In genomic region chr3:31980530-31981205, GRCh38 we compare ENCODE assay signal across 8 cellular contexts. TPM values are rescaled to one million over a fixed set of nuclear protein-coding genes. Genes with fewer than 3 reads are reported as not detected.
DNase-seq lines count a peak whose midpoint lies in the region; ATAC-seq and TF ChIP-seq lines count a peak whose summit lies in the region.

No MANE protein-coding gene starts in this region.

- H3K36me3 ChIP-seq in vagina, result no peaks in the 10 kb centered on the region

- H3K4me1 Mint-ChIP-seq in activated T-cell treated with anti-CD3 and anti-CD28 coated beads, Interleukin-2, amount 50 U/mL, for 4 hours (ENCODE audit: low read depth), result peaks cover 28% of the 10 kb centered on the region
- H3K4me1 Mint-ChIP-seq in neural crest cell, result peaks cover 13% of the 10 kb centered on the region

- peak overlapping the region; percentile 98 for H3K4me3 ChIP-seq in fibroblast of villous mesenchyme (ENCODE audit: low read depth, low read length)
- H3K4me3 ChIP-seq in vagina, result peak overlapping the region; percentile 78 to 89

- H3K9me3 Mint-ChIP-seq in activated T-cell treated with anti-CD3 and anti-CD28 coated beads, Interleukin-2, amount 50 U/mL, for 4 hours, result no peaks in the 10 kb centered on the region
- no peaks in the 10 kb centered on the region for H3K9me3 Mint-ChIP-seq in neural crest cell

- no peak for TF ChIP-seq POLR2A in vagina (IDR thresholded peaks at IDR 0.05)

- no peak overlapping the region for H3K27ac Mint-ChIP-seq in neural crest cell (ENCODE audit: unreplicated experiment)

- no peaks in the 10 kb centered on the region for H3K36me3 Mint-ChIP-seq in activated T-cell treated with anti-CD3 and anti-CD28 coated beads, Interleukin-2, amount 50 U/mL, for 4 hours (ENCODE audit: insufficient read depth)
- H3K36me3 Mint-ChIP-seq in neural crest cell (ENCODE audit: low read depth), result peaks cover 3% of the 10 kb centered on the region

- TF ChIP-seq CTCF in fibroblast of villous mesenchyme (IDR thresholded peaks at IDR 0.05; ENCODE audit: insufficient read depth, low read depth, low read length), result no peak
- peak; percentile 21 for TF ChIP-seq CTCF in neural crest cell (conservative IDR thresholded peaks at IDR 0.05)
- TF ChIP-seq CTCF in vagina (IDR thresholded peaks at IDR 0.05), result no peak

- no peaks in the 10 kb centered on the region for H3K27me3 ChIP-seq in vagina

- H3K4me1 ChIP-seq in vagina, result peaks cover 22% of the 10 kb centered on the region

- peak overlapping the region; percentile 90 for H3K27ac ChIP-seq in vagina

- intact Hi-C loops in vagina (cut with DNase I), result no loop called here

- no peaks in the 10 kb centered on the region for H3K9me3 ChIP-seq in vagina

- H3K4me3 Mint-ChIP-seq in activated T-cell treated with anti-CD3 and anti-CD28 coated beads, Interleukin-2, amount 50 U/mL, for 4 hours, result peak overlapping the region; percentile 79
- H3K4me3 Mint-ChIP-seq in neural crest cell, result peak overlapping the region; percentile 85

- peak; percentile 50 for ATAC-seq in HG02759 (IDR thresholded peaks at IDR 0.05; ENCODE audit: unreplicated experiment)
- peak; percentile 52 to 53 for ATAC-seq in activated T-cell treated with anti-CD3 and anti-CD28 coated beads, Interleukin-2, amount 50 U/mL, for 4 hours

- DNase-seq in ELF-1 (ENCODE audit: low read depth, low spot score), result peak; percentile 86
- DNase-seq in NCI-H774 (lab: John Stamatoyannopoulos, UW), result peak; percentile 34
- DNase-seq in activated T-cell treated with anti-CD3 and anti-CD28 coated beads, Interleukin-2, amount 50 U/mL, for 4 hours, result peak; percentile 18
- DNase-seq in fibroblast of villous mesenchyme (ENCODE audit: low read depth), result peak; percentile 65
- DNase-seq in neural crest cell (ENCODE audit: low read depth, low spot score), result peak; percentile 41
- no peak for DNase-seq in vagina (ENCODE audit: extremely low spot score in 2 of 2)
- no peak for DNase-seq in NCI-H187 treated with DMSO at 0.1 percent for 48 hours (lab: John Stamatoyannopoulos, UW)

- peaks cover 48% of the 10 kb centered on the region for H3K27me3 Mint-ChIP-seq in activated T-cell treated with anti-CD3 and anti-CD28 coated beads, Interleukin-2, amount 50 U/mL, for 4 hours (ENCODE audit: low read depth)
- peaks cover 48% of the 10 kb centered on the region for H3K27me3 Mint-ChIP-seq in neural crest cell (ENCODE audit: low read depth)

RNA-seq across cellular contexts. Expression of gene OSBPL10, which starts 0.4 kb away (rescaled TPM):
- 1 to 10 TPM; 3.2 to 7.0 (median 6.8) TPM for total RNA-seq in activated T-cell treated with anti-CD3 and anti-CD28 coated beads, Interleukin-2, amount 50 U/mL, for 4 hours
- total RNA-seq in fibroblast of villous mesenchyme (7.3 and 16.8 TPM in 2 replicates), neural crest cell (18.7 and 20.4 TPM in 2 replicates), vagina (33.9 TPM)

RNA-seq across cellular contexts. Expression of gene ZNF860, which starts 0.9 kb away (rescaled TPM):
- total RNA-seq in activated T-cell treated with anti-CD3 and anti-CD28 coated beads, Interleukin-2, amount 50 U/mL, for 4 hours, result under 1 TPM; 0.11 to 0.66 (median 0.13) TPM
- total RNA-seq in fibroblast of villous mesenchyme (0.86 and 0.97 TPM in 2 replicates), neural crest cell (0.27 and 0.56 TPM in 2 replicates), vagina (2.0 TPM)

Comparison
In these comparisons a context has a peak if more than half of its experiments do, and no peak if none do; other contexts are left out.
1. DNase-seq: peak in ELF-1 (single experiment), NCI-H774 (single experiment), activated T-cell treated with anti-CD3 and anti-CD28 coated beads, Interleukin-2, amount 50 U/mL, for 4 hours (single experiment), fibroblast of villous mesenchyme (single experiment) and neural crest cell (single experiment); none in vagina (0 of 2) and NCI-H187 treated with DMSO at 0.1 percent for 48 hours (single experiment).